In the genomic region with DNA sequence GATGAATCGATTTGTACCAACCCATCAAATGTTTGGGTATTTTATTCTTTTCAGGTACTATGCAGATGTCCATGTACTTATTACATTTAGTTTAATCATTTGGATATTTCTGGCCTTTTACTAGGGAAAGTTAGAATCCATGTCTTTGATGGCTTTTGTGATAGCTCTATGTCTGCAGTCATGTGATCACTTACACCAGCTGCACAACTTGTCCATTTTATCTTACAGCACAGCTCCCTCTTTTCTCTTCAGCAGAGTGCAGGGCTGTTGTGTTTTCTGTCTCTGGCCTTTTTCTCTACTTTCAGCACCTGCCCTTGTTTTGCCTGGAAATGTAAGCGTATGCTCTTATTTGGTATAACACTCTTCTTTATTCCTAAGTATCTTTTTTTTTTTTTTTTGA, we compare ENCODE assay signal across 30 cellular contexts. TPM values are rescaled to one million over a fixed set of nuclear protein-coding genes. Genes with fewer than 3 reads are reported as not detected.
DNase-seq lines count a peak whose midpoint lies in the region; ATAC-seq and TF ChIP-seq lines count a peak whose summit lies in the region.
"Had no signal": no experiment of that assay in that cellular context is flagged by ENCODE, and none has a peak within 500 bp of the region (broad histone marks: within the 10 kb centered on the region; RNA-seq: fewer than 3 reads in every experiment).

No MANE protein-coding gene starts in this region.

- H3K4me1 Mint-ChIP-seq in chondrocyte (ENCODE audit: low read depth) = peaks cover 54% of the 10 kb centered on the region
- H3K4me1 Mint-ChIP-seq: activated CD4-positive, alpha-beta memory T cell treated with anti-CD3 and anti-CD28 coated beads, Interleukin-2, amount 10 ng/mL, durations not matched to agents 7 days and 5 days; neural progenitor cell had no signal

- WGBS in heart right ventricle, 2 donors = 78 to 92% methylated on average over 2 of the region's 2 CpGs
- 91% methylated on average over 2 of the region's 2 CpGs for WGBS in suprapubic skin

- ATAC-seq in heart right ventricle (peak in 5 of 8 donors; percentile 18 to 46 (median 43)), HG02798 (IDR thresholded peaks at IDR 0.05; ENCODE audit: poor library complexity, unreplicated experiment) (no peak)
- ATAC-seq: activated CD4-positive, CD25-positive, alpha-beta regulatory T cell treated with anti-CD3 and anti-CD28 coated beads, Interleukin-2, amount 50 U/mL, for 24 hours had no signal

- H3K36me3 ChIP-seq in heart right ventricle (no peaks in the 10 kb centered on the region), right atrium auricular region (no peaks in the 10 kb centered on the region), suprapubic skin (no peaks in the 10 kb centered on the region)
- H3K36me3 ChIP-seq: BLaER1 treated with 17β-estradiol and CSF1 and Interleukin-3, amounts not matched to agents 10 nM and 100 nM; brain microvascular endothelial cell; neural progenitor cell; right lobe of liver; stomach; tibial nerve had no signal

- no peaks in the 10 kb centered on the region for H3K27me3 Mint-ChIP-seq in chondrocyte (ENCODE audit: low read depth)

- H3K27ac ChIP-seq in heart right ventricle = peak overlapping the region in 2 of 10 donors; percentile 39 to 52
- peak overlapping the region in 1 of 2 donors; percentile 65 for H3K27ac ChIP-seq in right atrium auricular region
- no peak overlapping the region for H3K27ac ChIP-seq in suprapubic skin
- H3K27ac ChIP-seq: BLaER1 treated with 17β-estradiol and CSF1 and Interleukin-3, amounts not matched to agents 10 nM and 100 nM; brain microvascular endothelial cell; parathyroid adenoma; SK-N-MC; stomach; tibial nerve had no signal

- H3K27me3 ChIP-seq in heart right ventricle = no peaks in the 10 kb centered on the region
- H3K27me3 ChIP-seq in right atrium auricular region = no peaks in the 10 kb centered on the region
- H3K27me3 ChIP-seq in suprapubic skin = no peaks in the 10 kb centered on the region
- H3K27me3 ChIP-seq: BLaER1 treated with 17β-estradiol and CSF1 and Interleukin-3, amounts not matched to agents 10 nM and 100 nM; brain microvascular endothelial cell; neural progenitor cell; right lobe of liver; stomach; tibial nerve had no signal

- no peak for TF ChIP-seq POLR2A in suprapubic skin (IDR thresholded peaks at IDR 0.05)

- no peak overlapping the region for H3K4me3 Mint-ChIP-seq in chondrocyte (ENCODE audit: unreplicated experiment)
- H3K4me3 Mint-ChIP-seq: activated CD4-positive, alpha-beta memory T cell treated with anti-CD3 and anti-CD28 coated beads, Interleukin-2, amount 10 ng/mL, durations not matched to agents 7 days and 5 days; neural progenitor cell; T-helper 1 cell treated with Interleukin-12 subunit alpha and Interleukin-12 subunit beta and Interleukin-4 antibody, amounts not matched to agents 30 μg/mL and 1 μg/mL, for 36 hours had no signal

- H3K9me3 ChIP-seq in heart right ventricle (no peaks in the 10 kb centered on the region), right atrium auricular region (no peaks in the 10 kb centered on the region), suprapubic skin (no peaks in the 10 kb centered on the region)
- H3K9me3 ChIP-seq: BLaER1 treated with 17β-estradiol and CSF1 and Interleukin-3, amounts not matched to agents 10 nM and 100 nM; Caco-2; right lobe of liver; stomach; tibial nerve had no signal

- TF ChIP-seq EP300 in suprapubic skin (IDR thresholded peaks at IDR 0.05) = no peak

- TF ChIP-seq CTCF in heart right ventricle (IDR thresholded peaks at IDR 0.05) (no peak), right atrium auricular region (IDR thresholded peaks at IDR 0.05) (no peak), chondrocyte (IDR thresholded peaks at IDR 0.05) (no peak), suprapubic skin (IDR thresholded peaks at IDR 0.05) (no peak)

- no peaks in the 10 kb centered on the region for H3K9me3 Mint-ChIP-seq in chondrocyte (ENCODE audit: low read depth)
- H3K9me3 Mint-ChIP-seq: activated CD4-positive, alpha-beta memory T cell treated with anti-CD3 and anti-CD28 coated beads, Interleukin-2, amount 10 ng/mL, durations not matched to agents 7 days and 5 days; T-helper 1 cell treated with Interleukin-12 subunit alpha and Interleukin-12 subunit beta and Interleukin-4 antibody, amounts not matched to agents 30 μg/mL and 1 μg/mL, for 36 hours had no signal

- intact Hi-C loops in heart right ventricle (cut with DNase I) = no loop called here

- no peak overlapping the region for H3K4me3 ChIP-seq in heart right ventricle
- H3K4me3 ChIP-seq in right atrium auricular region = no peak overlapping the region
- no peak overlapping the region for H3K4me3 ChIP-seq in suprapubic skin
- H3K4me3 ChIP-seq: BLaER1 treated with 17β-estradiol and CSF1 and Interleukin-3, amounts not matched to agents 10 nM and 100 nM; neural progenitor cell; right lobe of liver; SK-N-MC; stomach; tibial nerve had no signal

- peaks cover 0 to 50% (median 21%) of the 10 kb centered on the region in 9 donors for H3K4me1 ChIP-seq in heart right ventricle
- peaks cover 0 to 26% of the 10 kb centered on the region in 2 donors for H3K4me1 ChIP-seq in right atrium auricular region
- peaks cover 7% of the 10 kb centered on the region for H3K4me1 ChIP-seq in suprapubic skin
- H3K4me1 ChIP-seq: BLaER1 treated with 17β-estradiol and CSF1 and Interleukin-3, amounts not matched to agents 10 nM and 100 nM; parathyroid adenoma had no signal

- peak overlapping the region; percentile 34 for H3K27ac Mint-ChIP-seq in chondrocyte (ENCODE audit: unreplicated experiment)
- H3K27ac Mint-ChIP-seq: activated CD4-positive, alpha-beta memory T cell treated with anti-CD3 and anti-CD28 coated beads, Interleukin-2, amount 10 ng/mL, durations not matched to agents 7 days and 5 days; neural progenitor cell; T-helper 1 cell treated with Interleukin-12 subunit alpha and Interleukin-12 subunit beta and Interleukin-4 antibody, amounts not matched to agents 30 μg/mL and 1 μg/mL, for 36 hours had no signal

- H3K36me3 Mint-ChIP-seq in chondrocyte (ENCODE audit: low read depth) = peaks cover 2% of the 10 kb centered on the region

- DNase-seq in heart right ventricle (no peak), right atrium auricular region (ENCODE audit: low spot score) (no peak), OCI-M1 (lab: John Stamatoyannopoulos, UW) (peak; percentile 37), chondrocyte (ENCODE audit: low spot score) (no peak), UCSD-AML1 (lab: John Stamatoyannopoulos, UW; ENCODE audit: unreplicated experiment) (no peak), suprapubic skin (ENCODE audit: low spot score in 2 of 2) (no peak)
- DNase-seq: activated CD4-positive, alpha-beta memory T cell treated with anti-CD3 and anti-CD28 coated beads, Interleukin-2, amount 10 ng/mL, durations not matched to agents 7 days and 5 days; activated CD8-positive, alpha-beta memory T cell treated with anti-CD3 and anti-CD28 coated beads, Interleukin-2, amount 50 U/mL, for 4 hours; activated naive CD4-positive, alpha-beta T cell treated with anti-CD3 and anti-CD28 coated beads, Interleukin-2, amount 50 U/mL, for 16 hours; brain microvascular endothelial cell; Caco-2; GF-D8; HCEC 1CT; hippocampal formation; mesenchymal stem cell; MV-4-11; NCI-H1694; NCI-H446 treated with DMSO at 0.1 percent for 48 hours; NCI-H82; right lobe of liver; stimulated activated CD8-positive, alpha-beta memory T cell treated with anti-CD3 and anti-CD28 coated beads, Interleukin-4, amount 100 ng/mL, for 48 hours; stomach had no signal

RNA-seq across cellular contexts. Expression of gene WWC2, which starts 30.6 kb away (rescaled TPM):
- total RNA-seq in heart right ventricle (10 to 100 TPM; 25.7 to 37.4 (median 32.6) TPM), right atrium auricular region (10 to 100 TPM; 22.4 to 22.7 TPM), chondrocyte (41.5 to 54.5 TPM (median 48.0 TPM) in 3 replicates), suprapubic skin (10 to 100 TPM in 3 of 4 donors, 1 to 10 TPM in 1; 9.2 to 30.4 (median 15.2) TPM)
- 1 to 10 TPM; 6.0 to 7.2 TPM for polyA plus RNA-seq in heart right ventricle
